ENCODE assay signal across 8 cellular contexts in the genomic region with DNA sequence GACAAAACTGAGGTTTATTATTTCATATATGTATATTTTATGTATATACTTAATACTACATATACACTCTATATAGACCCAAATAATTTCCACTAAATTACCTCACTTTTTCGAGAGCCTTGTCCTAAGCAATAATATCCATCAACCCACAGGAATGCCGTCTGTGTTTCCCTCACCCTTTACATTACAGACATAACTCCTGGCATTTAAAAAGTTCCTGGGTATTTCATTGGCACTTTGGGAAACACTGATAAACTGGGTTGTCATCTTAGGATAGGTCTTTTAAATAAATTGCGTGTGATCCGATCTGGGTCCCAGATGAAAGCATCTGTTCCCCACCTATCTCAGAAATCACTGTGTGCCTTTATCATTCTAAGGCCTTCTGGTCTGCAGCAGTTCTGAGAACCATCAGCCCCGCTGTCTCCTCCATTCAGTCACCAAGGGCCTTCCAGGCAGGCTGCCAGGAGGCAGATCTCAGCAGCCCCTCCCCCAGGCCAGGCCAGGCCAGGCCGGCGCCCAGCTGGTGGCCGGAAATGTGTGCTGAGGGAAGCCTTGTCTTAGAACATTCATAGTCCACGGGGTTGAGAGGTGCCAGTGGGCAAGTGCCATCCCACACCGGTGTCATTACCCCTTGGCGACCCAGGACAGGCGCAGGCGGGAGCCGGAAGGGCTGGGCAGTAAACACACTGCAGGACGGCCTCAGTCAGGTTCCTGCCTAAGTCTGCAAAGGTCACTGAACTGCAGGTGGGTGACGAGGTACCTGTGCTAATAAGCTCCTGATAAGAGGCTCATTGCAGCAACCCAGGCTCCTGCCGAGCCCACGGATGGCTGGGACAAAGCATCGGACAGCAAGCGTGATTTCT. TPM values are rescaled to one million over a fixed set of nuclear protein-coding genes. Genes with fewer than 3 reads are reported as not detected.
DNase-seq lines count a peak whose midpoint lies in the region; ATAC-seq and TF ChIP-seq lines count a peak whose summit lies in the region.

No MANE protein-coding gene starts in this region.

- H3K4me1 Mint-ChIP-seq in GM23338, result peaks cover 43% of the 10 kb centered on the region
- H3K4me1 Mint-ChIP-seq in glutamatergic neuron (ENCODE audit: low read depth, unreplicated experiment), result peaks cover 32% of the 10 kb centered on the region

- peak overlapping the region; percentile 86 for H3K4me2 ChIP-seq in GM23338

- in situ Hi-C loops in Panc1 (cut with HindIII; ENCODE audit: low pct_unique_long_range_greater_than_20kb, low sequenced_read_pairs), result no loop called here

- intact Hi-C loops in Panc1 (cut with micrococcal nuclease; ENCODE audit: unreplicated experiment), result loop anchor here (5.0 kb wide), 1 partner anchor 102 kb away; no protein-coding TSS in a partner anchor
- intact Hi-C loops in posterior vena cava (cut with DNase I), result no loop called here

- no peak overlapping the region for H2AFZ ChIP-seq in GM23338

- BruUV-seq in Panc1 (replicated peaks; lab: Mats Ljungman, UMichigan), result no TSS peak

- H3K27ac ChIP-seq in GM23338 (ENCODE audit: low read depth) (peak overlapping the region; percentile 91), Panc1 (ENCODE audit: low read length) (no peak overlapping the region)

- TF ChIP-seq CTCF in GM23338 (conservative IDR thresholded peaks at IDR 0.05; ENCODE audit: low read depth in 2 of 2) (no peak), Panc1 (IDR thresholded peaks at IDR 0.05) (no peak), glutamatergic neuron (IDR thresholded peaks at IDR 0.05; ENCODE audit: partially characterized antibody, unreplicated experiment) (no peak)

- POLR2A ChIA-PET in Panc1 (lab: Charles Lee), result no interaction called here

- DNase-seq in GM23338 (ENCODE audit: low spot score) (peak; percentile 86), Panc1 (ENCODE audit: low read depth, low spot score) (no peak), glutamatergic neuron (peak; percentile 85), posterior vena cava (ENCODE audit: low spot score) (peak; percentile 75), HPDE6-E6E7 (ENCODE audit: extremely low spot score) (no peak)
- no peak for DNase-seq in activated naive CD4-positive, alpha-beta T cell (lab: John Stamatoyannopoulos, UW)

- ATAC-seq in GM23338, result peak; percentile 45
- ATAC-seq in Panc1, result peak; percentile 50; the same call in 1 of the 2 replicates
- no peak for ATAC-seq in HG02623 (IDR thresholded peaks at IDR 0.05; ENCODE audit: unreplicated experiment)
- no peak for ATAC-seq in HG03097 (IDR thresholded peaks at IDR 0.05; ENCODE audit: low FRiP score, unreplicated experiment)

- no peaks in the 10 kb centered on the region for H3K9me2 ChIP-seq in GM23338 (ENCODE audit: insufficient read depth)

- H3K36me3 ChIP-seq in GM23338 (ENCODE audit: insufficient read depth) (peaks cover 20% of the 10 kb centered on the region), Panc1 (ENCODE audit: control insufficient read depth, insufficient read depth, low read length) (no peaks in the 10 kb centered on the region)

- peaks cover 7% of the 10 kb centered on the region for H3K27me3 ChIP-seq in GM23338 (ENCODE audit: insufficient read depth)
- H3K27me3 ChIP-seq in Panc1 (ENCODE audit: control insufficient read depth, insufficient read depth, low read length), result peaks cover 3% of the 10 kb centered on the region; the same call in 1 of the 2 replicates

- peaks cover 29% of the 10 kb centered on the region for H3K4me1 ChIP-seq in GM23338 (ENCODE audit: insufficient read depth)
- H3K4me1 ChIP-seq in Panc1 (ENCODE audit: control insufficient read depth, insufficient read depth, low read length), result peaks cover 7% of the 10 kb centered on the region

- CTCF ChIA-PET in Panc1 (lab: Charles Lee), result no interaction called here

- H4K20me1 ChIP-seq in GM23338 (replicated peaks; ENCODE audit: insufficient read depth), result peaks cover 7% of the 10 kb centered on the region

- peak overlapping the region; percentile 97 for H3K27ac Mint-ChIP-seq in GM23338
- H3K27ac Mint-ChIP-seq in glutamatergic neuron (ENCODE audit: unreplicated experiment), result peak overlapping the region; percentile 94

- H3K9me3 Mint-ChIP-seq in GM23338, result no peaks in the 10 kb centered on the region
- no peaks in the 10 kb centered on the region for H3K9me3 Mint-ChIP-seq in glutamatergic neuron (ENCODE audit: unreplicated experiment)

- H3K36me3 Mint-ChIP-seq in GM23338 (ENCODE audit: low read depth), result peaks cover 32% of the 10 kb centered on the region
- no peaks in the 10 kb centered on the region for H3K36me3 Mint-ChIP-seq in glutamatergic neuron (ENCODE audit: unreplicated experiment)

- H3K4me3 Mint-ChIP-seq in GM23338 (peak overlapping the region; percentile 71), glutamatergic neuron (ENCODE audit: unreplicated experiment) (peak overlapping the region; percentile 64)

- no peaks in the 10 kb centered on the region for H3K9me3 ChIP-seq in Panc1 (ENCODE audit: control insufficient read depth, insufficient read depth, low read depth, low read length)

- H3K79me2 ChIP-seq in GM23338 (replicated peaks; ENCODE audit: insufficient read depth), result peaks cover 21% of the 10 kb centered on the region

- H3K27me3 Mint-ChIP-seq in GM23338 (ENCODE audit: insufficient read depth, low read depth, poor library complexity), result peaks cover 21% of the 10 kb centered on the region
- H3K27me3 Mint-ChIP-seq in glutamatergic neuron (ENCODE audit: unreplicated experiment), result peaks cover 9% of the 10 kb centered on the region

- H3K4me3 ChIP-seq in GM23338 (peak overlapping the region; percentile 85), Panc1 (ENCODE audit: low read depth in 2 of 2, low read length in 2 of 2) (no peak overlapping the region)

- peaks cover 33% of the 10 kb centered on the region for H3F3A ChIP-seq in GM23338 (replicated peaks; ENCODE audit: low read depth)

TF ChIP-seq in GM23338, 12 proteins besides CTCF, POLR2A, EP300 and RAD21 (continues in another document):
- TF ChIP-seq ZNF114 (CRISPR knock-in tag; IDR thresholded peaks at IDR 0.05), result 0 out of 2 replicates have a peak, but pooled peaks have one; percentile 27
- TF ChIP-seq CREB1 (CRISPR knock-in tag; IDR thresholded peaks at IDR 0.05; ENCODE audit: low read depth), result no peak
- peak; percentile 37 for TF ChIP-seq POLR2AphosphoS5 (IDR thresholded peaks at IDR 0.05; ENCODE audit: low read depth)
- TF ChIP-seq, protein P1, sequence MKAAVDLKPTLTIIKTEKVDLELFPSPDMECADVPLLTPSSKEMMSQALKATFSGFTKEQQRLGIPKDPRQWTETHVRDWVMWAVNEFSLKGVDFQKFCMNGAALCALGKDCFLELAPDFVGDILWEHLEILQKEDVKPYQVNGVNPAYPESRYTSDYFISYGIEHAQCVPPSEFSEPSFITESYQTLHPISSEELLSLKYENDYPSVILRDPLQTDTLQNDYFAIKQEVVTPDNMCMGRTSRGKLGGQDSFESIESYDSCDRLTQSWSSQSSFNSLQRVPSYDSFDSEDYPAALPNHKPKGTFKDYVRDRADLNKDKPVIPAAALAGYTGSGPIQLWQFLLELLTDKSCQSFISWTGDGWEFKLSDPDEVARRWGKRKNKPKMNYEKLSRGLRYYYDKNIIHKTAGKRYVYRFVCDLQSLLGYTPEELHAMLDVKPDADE (IDR thresholded peaks at IDR 0.05), result peak; percentile 46; the same call in 1 of the 2 replicates

RNA-seq across cellular contexts. Expression of a gene that starts 3.3 kb away (rescaled TPM):
- 27.4 and 36.1 TPM in 2 replicates for total RNA-seq in GM23338 (2014; rRNA removed; shearing (Covaris generic))
- polyA plus RNA-seq in GM23338 (2016; fragmentation: Nextera tagmentation; extraction: Ambion mirVana), result 21.7 and 22.3 TPM in 2 replicates
- total RNA-seq in Panc1 (2021; ENCODE audit: unreplicated experiment) (not detected), glutamatergic neuron (ENCODE audit: unreplicated experiment) (5.1 TPM), posterior vena cava (not detected)
- polyA plus RNA-seq in Panc1 (2012; ENCODE audit: insufficient read length), result not detected

RNA-seq across cellular contexts. Expression of a gene that starts 25.4 kb away (rescaled TPM):
- total RNA-seq in GM23338 (2014; rRNA removed; shearing (Covaris generic)), result 12.9 and 20.1 TPM in 2 replicates
- polyA plus RNA-seq in GM23338 (2016; fragmentation: Nextera tagmentation; extraction: Ambion mirVana), result 23.2 and 23.3 TPM in 2 replicates
- 28.7 TPM for total RNA-seq in Panc1 (2021; ENCODE audit: unreplicated experiment)
- polyA plus RNA-seq in Panc1 (2012; ENCODE audit: insufficient read length), result 73.8 TPM
- total RNA-seq in glutamatergic neuron (ENCODE audit: unreplicated experiment), result 38.1 TPM
- 10 to 100 TPM; 17.2 to 18.5 TPM for total RNA-seq in posterior vena cava

RNA-seq across cellular contexts. Expression of a gene that starts 59.6 kb away (rescaled TPM):
- 99.1 and 109 TPM in 2 replicates for total RNA-seq in GM23338 (2014; rRNA removed; shearing (Covaris generic))
- 159 and 183 TPM in 2 replicates for polyA plus RNA-seq in GM23338 (2016; fragmentation: Nextera tagmentation; extraction: Ambion mirVana)
- total RNA-seq in Panc1 (2021; ENCODE audit: unreplicated experiment) (259 TPM), glutamatergic neuron (ENCODE audit: unreplicated experiment) (36.1 TPM), posterior vena cava (100 to 1,000 TPM in 1 of 2 donors, 10 to 100 TPM in 1; 65.8 to 100 TPM)
- 275 TPM for polyA plus RNA-seq in Panc1 (2012; ENCODE audit: insufficient read length)

Comparison
In these comparisons a context has a peak if more than half of its experiments do, and no peak if none do; other contexts are left out.
1. ATAC-seq: peak in GM23338 (single experiment) and Panc1 (single experiment); none in HG02623 (single experiment) and HG03097 (single experiment).
2. DNase-seq: peak in GM23338 (single experiment), glutamatergic neuron (single experiment) and posterior vena cava (single experiment); none in Panc1 (single experiment), activated naive CD4-positive, alpha-beta T cell (0 of 4) and HPDE6-E6E7 (single experiment).